1 cellular context compared by ENCODE assay signal in genomic region chr1:151504759-151505158, GRCh38.
TF ChIP-seq lines count a peak whose summit lies in the region.

No MANE protein-coding gene starts in this region.

TF ChIP-seq in HCT116, 20 proteins besides CTCF, POLR2A, EP300 and RAD21 (continued from another document):
- TF ChIP-seq, protein P1, sequence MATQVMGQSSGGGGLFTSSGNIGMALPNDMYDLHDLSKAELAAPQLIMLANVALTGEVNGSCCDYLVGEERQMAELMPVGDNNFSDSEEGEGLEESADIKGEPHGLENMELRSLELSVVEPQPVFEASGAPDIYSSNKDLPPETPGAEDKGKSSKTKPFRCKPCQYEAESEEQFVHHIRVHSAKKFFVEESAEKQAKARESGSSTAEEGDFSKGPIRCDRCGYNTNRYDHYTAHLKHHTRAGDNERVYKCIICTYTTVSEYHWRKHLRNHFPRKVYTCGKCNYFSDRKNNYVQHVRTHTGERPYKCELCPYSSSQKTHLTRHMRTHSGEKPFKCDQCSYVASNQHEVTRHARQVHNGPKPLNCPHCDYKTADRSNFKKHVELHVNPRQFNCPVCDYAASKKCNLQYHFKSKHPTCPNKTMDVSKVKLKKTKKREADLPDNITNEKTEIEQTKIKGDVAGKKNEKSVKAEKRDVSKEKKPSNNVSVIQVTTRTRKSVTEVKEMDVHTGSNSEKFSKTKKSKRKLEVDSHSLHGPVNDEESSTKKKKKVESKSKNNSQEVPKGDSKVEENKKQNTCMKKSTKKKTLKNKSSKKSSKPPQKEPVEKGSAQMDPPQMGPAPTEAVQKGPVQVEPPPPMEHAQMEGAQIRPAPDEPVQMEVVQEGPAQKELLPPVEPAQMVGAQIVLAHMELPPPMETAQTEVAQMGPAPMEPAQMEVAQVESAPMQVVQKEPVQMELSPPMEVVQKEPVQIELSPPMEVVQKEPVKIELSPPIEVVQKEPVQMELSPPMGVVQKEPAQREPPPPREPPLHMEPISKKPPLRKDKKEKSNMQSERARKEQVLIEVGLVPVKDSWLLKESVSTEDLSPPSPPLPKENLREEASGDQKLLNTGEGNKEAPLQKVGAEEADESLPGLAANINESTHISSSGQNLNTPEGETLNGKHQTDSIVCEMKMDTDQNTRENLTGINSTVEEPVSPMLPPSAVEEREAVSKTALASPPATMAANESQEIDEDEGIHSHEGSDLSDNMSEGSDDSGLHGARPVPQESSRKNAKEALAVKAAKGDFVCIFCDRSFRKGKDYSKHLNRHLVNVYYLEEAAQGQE (IDR thresholded peaks at IDR 0.05; ENCODE audit: low read depth) = no peak
- TF ChIP-seq TCF7L2 (IDR thresholded peaks at IDR 0.05; ENCODE audit: borderline replicate concordance, extremely low read depth, insufficient read depth, insufficient read length) (no peak), EZH2 (IDR thresholded peaks at IDR 0.05) (no peak), POLR2AphosphoS5 (IDR thresholded peaks at IDR 0.05; ENCODE audit: low read depth, low read length) (no peak), ZNF274 (IDR thresholded peaks at IDR 0.05; ENCODE audit: low read depth, low read length) (no peak), CEBPB (IDR thresholded peaks at IDR 0.05; ENCODE audit: low read depth) (no peak), JUND (IDR thresholded peaks at IDR 0.05) (no peak), EZH2phosphoT487 (IDR thresholded peaks at IDR 0.05; ENCODE audit: borderline replicate concordance) (no peak), ELF1 (IDR thresholded peaks at IDR 0.05; ENCODE audit: borderline replicate concordance, low read depth) (no peak)
- TF ChIP-seq, protein P2, sequence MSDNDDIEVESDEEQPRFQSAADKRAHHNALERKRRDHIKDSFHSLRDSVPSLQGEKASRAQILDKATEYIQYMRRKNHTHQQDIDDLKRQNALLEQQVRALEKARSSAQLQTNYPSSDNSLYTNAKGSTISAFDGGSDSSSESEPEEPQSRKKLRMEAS (IDR thresholded peaks at IDR 0.05) = no peak
